ENCODE assay signal across 1 cellular context in genomic region chr17:3668279-3669084, GRCh38.
TF ChIP-seq lines count a peak whose summit lies in the region.

Gene EMC6 (plus strand): TSS chr17:3668812. CDS start chr17:3669147, 335 bp downstream.
Gene TAX1BP3 (minus strand): TSS chr17:3668578. CDS start chr17:3668526, 52 bp downstream.

TF ChIP-seq in K562, 482 proteins besides CTCF, POLR2A, EP300 and RAD21 (continued from another document):
- TF ChIP-seq, protein P1, sequence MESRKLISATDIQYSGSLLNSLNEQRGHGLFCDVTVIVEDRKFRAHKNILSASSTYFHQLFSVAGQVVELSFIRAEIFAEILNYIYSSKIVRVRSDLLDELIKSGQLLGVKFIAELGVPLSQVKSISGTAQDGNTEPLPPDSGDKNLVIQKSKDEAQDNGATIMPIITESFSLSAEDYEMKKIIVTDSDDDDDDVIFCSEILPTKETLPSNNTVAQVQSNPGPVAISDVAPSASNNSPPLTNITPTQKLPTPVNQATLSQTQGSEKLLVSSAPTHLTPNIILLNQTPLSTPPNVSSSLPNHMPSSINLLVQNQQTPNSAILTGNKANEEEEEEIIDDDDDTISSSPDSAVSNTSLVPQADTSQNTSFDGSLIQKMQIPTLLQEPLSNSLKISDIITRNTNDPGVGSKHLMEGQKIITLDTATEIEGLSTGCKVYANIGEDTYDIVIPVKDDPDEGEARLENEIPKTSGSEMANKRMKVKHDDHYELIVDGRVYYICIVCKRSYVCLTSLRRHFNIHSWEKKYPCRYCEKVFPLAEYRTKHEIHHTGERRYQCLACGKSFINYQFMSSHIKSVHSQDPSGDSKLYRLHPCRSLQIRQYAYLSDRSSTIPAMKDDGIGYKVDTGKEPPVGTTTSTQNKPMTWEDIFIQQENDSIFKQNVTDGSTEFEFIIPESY (CRISPR knock-in tag; IDR thresholded peaks at IDR 0.05): no peak
- TF ChIP-seq NELFE (IDR thresholded peaks at IDR 0.05; ENCODE audit: insufficient read depth, insufficient read length) (no peak), HNRNPL (IDR thresholded peaks at IDR 0.05; ENCODE audit: low read depth, low read length) (0 out of 2 replicates have a peak, but pooled peaks have one; percentile 17), FOXA1 (IDR thresholded peaks at IDR 0.05; ENCODE audit: borderline replicate concordance) (no peak), C11orf30 (IDR thresholded peaks at IDR 0.05; ENCODE audit: low read depth) (peak; percentile 90), CTBP1 (IDR thresholded peaks at IDR 0.05; ENCODE audit: borderline replicate concordance) (peak; percentile 78), NFRKB (IDR thresholded peaks at IDR 0.05; ENCODE audit: low read depth) (peak; percentile 54; the same call in 1 of the 2 replicates), FIP1L1 (IDR thresholded peaks at IDR 0.05; ENCODE audit: low read depth, low read length, poor library complexity, severe bottlenecking) (peak; percentile 42), TBP (optimal IDR thresholded peaks at IDR 0.05; ENCODE audit: low read depth, low read length) (peak; percentile 89), RBFOX2 (IDR thresholded peaks at IDR 0.05; ENCODE audit: low read depth, low read length) (peak; percentile 96), RBBP5 (IDR thresholded peaks at IDR 0.05; ENCODE audit: borderline replicate concordance, insufficient read depth, low read length, poor library complexity, severe bottlenecking) (peak; percentile 86), STAT5A (IDR thresholded peaks at IDR 0.05; ENCODE audit: borderline replicate concordance, low read length) (no peak), ZBTB11 (CRISPR knock-in tag; IDR thresholded peaks at IDR 0.05) (peak in 1 of 3 experiments; percentile 48; a peak in 1 of 6 replicates), TAF1 (IDR thresholded peaks at IDR 0.05; ENCODE audit: control insufficient read depth, extremely low read depth, insufficient read depth, low read length, severe bottlenecking) (peak; percentile 94), SRF (CRISPR knock-in tag; IDR thresholded peaks at IDR 0.05) (0 out of 4 replicates have a peak, but pooled peaks of 1 of the 2 experiments have one; percentile 42), ZNF583 (CRISPR knock-in tag; IDR thresholded peaks at IDR 0.05) (0 out of 2 replicates have a peak, but pooled peaks have one; percentile 26), GTF2E2 (tag; IDR thresholded peaks at IDR 0.05) (peak; percentile 33; the same call in 1 of the 2 replicates), RCOR1 (IDR thresholded peaks at IDR 0.05; ENCODE audit: borderline replicate concordance in 1 of 2, low read depth in 2 of 2, low read length in 2 of 2) (peak in 1 of 2 experiments; percentile 13; a peak in 1 of 4 replicates), MYNN (IDR thresholded peaks at IDR 0.05) (no peak), MYNN (CRISPR knock-in tag; IDR thresholded peaks at IDR 0.05) (no peak), HLTF (IDR thresholded peaks at IDR 0.05) (no peak), SMAD1 (IDR thresholded peaks at IDR 0.05; ENCODE audit: low read depth, low read length, partially characterized antibody) (peak; percentile 46), BHLHE40 (IDR thresholded peaks at IDR 0.05; ENCODE audit: low read length) (peak; percentile 15; the same call in 1 of the 2 replicates), CXXC5 (CRISPR knock-in tag; IDR thresholded peaks at IDR 0.05) (peak; percentile 34; the same call in 1 of the 2 replicates), E2F4 (CRISPR knock-in tag; IDR thresholded peaks at IDR 0.05; ENCODE audit: low read depth) (peak; percentile 36; the same call in 1 of the 2 replicates), ZBTB7A (IDR thresholded peaks at IDR 0.05; ENCODE audit: borderline replicate concordance, control insufficient read depth, low read depth, low read length) (no peak), PHF20 (IDR thresholded peaks at IDR 0.05; ENCODE audit: partially characterized antibody) (peak; percentile 55), CBFA2T3 (IDR thresholded peaks at IDR 0.05) (no peak), NRF1 (conservative IDR thresholded peaks at IDR 0.05 in 1 of 2, IDR thresholded peaks at IDR 0.05 in 1 of 2) (peak; percentile 99), MEIS2 (IDR thresholded peaks at IDR 0.05; ENCODE audit: partially characterized antibody) (peak; percentile 98), RB1 (IDR thresholded peaks at IDR 0.05; ENCODE audit: low read depth) (0 out of 2 replicates have a peak, but pooled peaks have one; percentile 39), SMAD4 (CRISPR knock-in tag; conservative IDR thresholded peaks at IDR 0.05) (peak; percentile 8; the same call in 1 of the 2 replicates), CCNT2 (IDR thresholded peaks at IDR 0.05; ENCODE audit: borderline replicate concordance, extremely low read depth, insufficient read length, low read depth, low read length) (peak; percentile 30), MAZ (CRISPR knock-in tag; conservative IDR thresholded peaks at IDR 0.05 in 1 of 2, IDR thresholded peaks at IDR 0.05 in 1 of 2) (peak; percentile 71 to 72; a peak in 3 of 4 replicates), SAP30 (IDR thresholded peaks at IDR 0.05; ENCODE audit: borderline replicate concordance, insufficient read depth, low read depth, low read length, poor library complexity, severe bottlenecking) (peak; percentile 49), NFYB (IDR thresholded peaks at IDR 0.05; ENCODE audit: extremely low read depth, insufficient read length) (peak; percentile 75), ZNF644 (tag; IDR thresholded peaks at IDR 0.05; ENCODE audit: low read depth) (no peak), JUND (IDR thresholded peaks at IDR 0.05; ENCODE audit: borderline replicate concordance, low read depth, low read length) (0 out of 2 replicates have a peak, but pooled peaks have one; percentile 3), JUND (tag; IDR thresholded peaks at IDR 0.05; ENCODE audit: borderline replicate concordance, low read depth, low read length) (no peak; the same call in 2 of the 3 replicates), ZNF561 (CRISPR knock-in tag; conservative IDR thresholded peaks at IDR 0.05) (no peak), CBX1 (IDR thresholded peaks at IDR 0.05; ENCODE audit: low read depth) (0 out of 2 replicates have a peak, but pooled peaks have one; percentile 48), KDM5B (IDR thresholded peaks at IDR 0.05; ENCODE audit: insufficient replicate concordance, low read depth, low read length) (peak; percentile 77)
- TF ChIP-seq, protein P2, sequence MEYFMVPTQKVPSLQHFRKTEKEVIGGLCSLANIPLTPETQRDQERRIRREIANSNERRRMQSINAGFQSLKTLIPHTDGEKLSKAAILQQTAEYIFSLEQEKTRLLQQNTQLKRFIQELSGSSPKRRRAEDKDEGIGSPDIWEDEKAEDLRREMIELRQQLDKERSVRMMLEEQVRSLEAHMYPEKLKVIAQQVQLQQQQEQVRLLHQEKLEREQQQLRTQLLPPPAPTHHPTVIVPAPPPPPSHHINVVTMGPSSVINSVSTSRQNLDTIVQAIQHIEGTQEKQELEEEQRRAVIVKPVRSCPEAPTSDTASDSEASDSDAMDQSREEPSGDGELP (CRISPR knock-in tag; IDR thresholded peaks at IDR 0.05; ENCODE audit: borderline replicate concordance): peak; percentile 48; the same call in 1 of the 2 replicates
- TF ChIP-seq, protein P3, sequence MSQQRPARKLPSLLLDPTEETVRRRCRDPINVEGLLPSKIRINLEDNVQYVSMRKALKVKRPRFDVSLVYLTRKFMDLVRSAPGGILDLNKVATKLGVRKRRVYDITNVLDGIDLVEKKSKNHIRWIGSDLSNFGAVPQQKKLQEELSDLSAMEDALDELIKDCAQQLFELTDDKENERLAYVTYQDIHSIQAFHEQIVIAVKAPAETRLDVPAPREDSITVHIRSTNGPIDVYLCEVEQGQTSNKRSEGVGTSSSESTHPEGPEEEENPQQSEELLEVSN (IDR thresholded peaks at IDR 0.05; ENCODE audit: borderline replicate concordance in 1 of 2, extremely low read depth in 1 of 2, insufficient read depth in 1 of 2, insufficient read length in 1 of 2, low read depth in 1 of 2, low read length in 1 of 2, poor library complexity in 1 of 2, severe bottlenecking in 1 of 2): peak in 1 of 2 experiments; percentile 51
- TF ChIP-seq, protein P4, sequence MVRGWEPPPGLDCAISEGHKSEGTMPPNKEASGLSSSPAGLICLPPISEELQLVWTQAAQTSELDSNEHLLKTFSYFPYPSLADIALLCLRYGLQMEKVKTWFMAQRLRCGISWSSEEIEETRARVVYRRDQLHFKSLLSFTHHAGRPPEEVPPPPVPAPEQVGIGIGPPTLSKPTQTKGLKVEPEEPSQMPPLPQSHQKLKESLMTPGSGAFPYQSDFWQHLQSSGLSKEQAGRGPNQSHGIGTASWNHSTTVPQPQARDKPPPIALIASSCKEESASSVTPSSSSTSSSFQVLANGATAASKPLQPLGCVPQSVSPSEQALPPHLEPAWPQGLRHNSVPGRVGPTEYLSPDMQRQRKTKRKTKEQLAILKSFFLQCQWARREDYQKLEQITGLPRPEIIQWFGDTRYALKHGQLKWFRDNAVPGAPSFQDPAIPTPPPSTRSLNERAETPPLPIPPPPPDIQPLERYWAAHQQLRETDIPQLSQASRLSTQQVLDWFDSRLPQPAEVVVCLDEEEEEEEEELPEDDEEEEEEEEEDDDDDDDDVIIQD (CRISPR knock-in tag; IDR thresholded peaks at IDR 0.05): no peak
